8 cellular contexts compared by ENCODE assay signal in genomic region chr3:114056130-114057010, GRCh38. TPM values are rescaled to one million over a fixed set of nuclear protein-coding genes. Genes with fewer than 3 reads are reported as not detected.
DNase-seq lines count a peak whose midpoint lies in the region; ATAC-seq, FAIRE-seq and TF ChIP-seq lines count a peak whose summit lies in the region.

Gene CCDC191, minus strand, starts transcription at chr3:114056526. Its CDS starts 60 bp downstream, at chr3:114056466.
Gene QTRT2, plus strand, starts transcription at chr3:114056737. Its CDS starts 8,521 bp downstream, at chr3:114065258.

- H3K36me3 Mint-ChIP-seq in activated CD4-positive, alpha-beta T cell treated with anti-CD3 and anti-CD28 coated beads for 36 hours (ENCODE audit: low read depth): peaks cover 25% of the 10 kb centered on the region

- CTCF ChIA-PET in activated CD4-positive, alpha-beta T cell treated with anti-CD3 and anti-CD28 coated beads for 36 hours (lab: Charles Lee): interaction anchor here (0.6 to 1.2 kb wide), 7 partner anchors 9 to 590 kb away, joined by 3 to 4 read pairs (median 3); no protein-coding TSS in a partner anchor

- no peak for TF ChIP-seq CTCF in BE2C (IDR thresholded peaks at IDR 0.05; ENCODE audit: low read depth, low read length)

- H3K9me3 ChIP-seq in BE2C: no peaks in the 10 kb centered on the region

- H3K27me3 Mint-ChIP-seq in activated CD4-positive, alpha-beta T cell treated with anti-CD3 and anti-CD28 coated beads for 36 hours: no peaks in the 10 kb centered on the region

- H3K27me3 ChIP-seq in BE2C: no peaks in the 10 kb centered on the region; the same call in 1 of the 2 replicates

- no peaks in the 10 kb centered on the region for H3K4me1 ChIP-seq in BE2C

- H3K4me1 Mint-ChIP-seq in activated CD4-positive, alpha-beta T cell treated with anti-CD3 and anti-CD28 coated beads for 36 hours: peaks cover 43% of the 10 kb centered on the region

- peak within 1 kb of the TSS; percentile 92 for H3K4me3 ChIP-seq in BE2C (ENCODE audit: low read depth, low read length)

- H3K4me3 Mint-ChIP-seq in activated CD4-positive, alpha-beta T cell treated with anti-CD3 and anti-CD28 coated beads for 36 hours: peak within 1 kb of the TSS; percentile 91

- no peaks in the 10 kb centered on the region for H3K36me3 ChIP-seq in BE2C

- DNase-seq in BE2C (peak; percentile 98), GM19239 (ENCODE audit: insufficient read length, low spot score) (peak; percentile 70), NCI-H510A treated with DMSO at 0.1 percent for 48 hours (lab: John Stamatoyannopoulos, UW) (peak; percentile 93), kidney glomerular epithelial cell (lab: John Stamatoyannopoulos, UW) (peak; percentile 99)
- peak; percentile 99 for DNase-seq in activated CD4-positive, alpha-beta T cell treated with anti-CD3 and anti-CD28 coated beads for 36 hours
- peak; percentile 98 for DNase-seq in stimulated activated CD4-positive, alpha-beta T cell treated with anti-CD3 and anti-CD28 coated beads, Interleukin-15, amount 100 ng/mL, for 48 hours (ENCODE audit: low read depth in 2 of 2)

- POLR2A ChIA-PET in activated CD4-positive, alpha-beta T cell treated with anti-CD3 and anti-CD28 coated beads for 36 hours (lab: Charles Lee): interaction anchor here (0.6 kb wide), 2 partner anchors 9 to 77 kb away, joined by 3 to 5 read pairs; no protein-coding TSS in a partner anchor

- peak; percentile 100 for FAIRE-seq in GM19239 (lab: Jason Lieb, UNC)
- FAIRE-seq in colon (lab: Jason Lieb, UNC): peak; percentile 86

- no peaks in the 10 kb centered on the region for H3K9me3 Mint-ChIP-seq in activated CD4-positive, alpha-beta T cell treated with anti-CD3 and anti-CD28 coated beads for 36 hours (ENCODE audit: low read depth)

- peak; percentile 97 for ATAC-seq in HG03442 (IDR thresholded peaks at IDR 0.05; ENCODE audit: unreplicated experiment)
- peak; percentile 97 for ATAC-seq in activated CD4-positive, alpha-beta T cell treated with anti-CD3 and anti-CD28 coated beads for 36 hours

- intact Hi-C loops in activated CD4-positive, alpha-beta T cell treated with anti-CD3 and anti-CD28 coated beads for 36 hours (cut with DNase I, micrococcal nuclease): loop anchor here (1.0 to 5.0 kb wide), 14 partner anchors 108 to 1090 kb away; partner anchors contain the start of genes GRAMD1C (in 2 of the 2), NAA50 (in 2 of the 2), SPICE1 (in 2 of the 2) and USF3 (in 2 of the 2)

- H3K27ac Mint-ChIP-seq in activated CD4-positive, alpha-beta T cell treated with anti-CD3 and anti-CD28 coated beads for 36 hours: peak within 1 kb of the TSS; percentile 95

RNA-seq across cellular contexts. Expression of gene CCDC191, which starts in this region (rescaled TPM):
- polyA plus RNA-seq in BE2C (2012; ENCODE audit: insufficient read depth, insufficient read length, low read depth): 0.76 TPM
- total RNA-seq in activated CD4-positive, alpha-beta T cell treated with anti-CD3 and anti-CD28 coated beads for 36 hours: 1 to 10 TPM; 2.2 to 2.4 TPM

RNA-seq across cellular contexts. Expression of gene QTRT2, which starts in this region (rescaled TPM):
- 14.6 TPM for polyA plus RNA-seq in BE2C (2012; ENCODE audit: insufficient read depth, insufficient read length, low read depth)
- total RNA-seq in activated CD4-positive, alpha-beta T cell treated with anti-CD3 and anti-CD28 coated beads for 36 hours: 10 to 100 TPM; 31.3 to 47.0 TPM

Comparison
In these comparisons a context has a peak if more than half of its experiments do, and no peak if none do; other contexts are left out.
1. Peak in every context shown above with its lines: DNase-seq, ATAC-seq and H3K4me3 ChIP-seq.